In the genomic region with DNA sequence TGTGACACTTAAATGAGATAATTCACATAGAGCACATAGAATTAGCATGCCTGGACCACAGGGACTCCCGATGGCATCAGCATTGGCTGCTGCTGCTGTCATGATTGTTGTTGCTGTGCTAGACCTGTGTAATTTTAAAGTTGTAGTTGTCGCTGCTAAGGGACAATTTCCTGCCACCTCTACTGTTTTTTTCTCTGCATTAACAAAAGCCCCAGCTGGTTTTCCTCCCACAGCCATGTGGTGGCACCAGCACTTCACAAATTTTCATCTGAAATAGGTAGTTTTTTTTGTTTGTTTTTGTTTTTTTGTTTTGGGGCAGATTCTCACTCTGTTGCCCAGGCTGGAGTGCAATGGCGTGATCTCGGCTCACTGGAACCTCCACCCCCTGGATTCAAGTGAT, we compare ENCODE assay signal across 1 cellular context.
TF ChIP-seq lines count a peak whose summit lies in the region.

No MANE protein-coding gene starts in this region.

TF ChIP-seq in GM23338, 12 proteins besides CTCF, POLR2A, EP300 and RAD21 (continued from another document):
- TF ChIP-seq EZH2phosphoT487 (IDR thresholded peaks at IDR 0.05; ENCODE audit: unreplicated experiment) = no peak
